In the genomic region with DNA sequence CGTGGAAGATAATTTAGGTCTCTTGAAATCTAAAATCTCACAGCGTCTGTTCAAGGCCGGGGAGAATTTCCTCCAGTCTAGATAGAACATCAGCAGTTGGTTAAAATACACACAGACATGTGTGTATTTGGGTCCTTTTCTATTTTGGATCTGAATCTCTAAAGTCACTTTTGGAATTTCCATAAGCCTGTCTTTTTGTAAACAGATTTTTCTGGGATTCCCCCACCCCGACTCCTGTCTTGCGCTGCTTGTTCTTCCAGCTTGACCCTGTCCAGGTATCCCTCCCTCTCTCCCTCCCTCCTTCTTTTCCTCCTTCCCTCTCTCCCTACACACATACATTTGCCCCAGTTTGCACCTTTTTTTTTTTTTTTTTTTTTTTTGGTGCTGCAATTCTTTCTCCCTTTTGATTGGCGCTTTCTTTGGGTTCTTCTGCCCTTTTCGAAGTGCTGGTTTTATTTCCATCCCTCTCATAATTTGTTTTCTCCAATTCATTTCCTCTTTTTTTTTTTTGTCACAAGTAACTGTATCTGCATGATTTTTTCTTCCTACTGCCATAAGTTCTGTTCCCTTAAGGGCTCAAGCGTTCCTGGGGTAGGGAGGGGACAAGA, we compare ENCODE assay signal across 8 cellular contexts.
A peak's percentile ranks its signal among the peaks of the same experiment; 100 is the strongest.
DNase-seq lines count a peak whose midpoint lies in the region; TF ChIP-seq lines count a peak whose summit lies in the region.

No MANE protein-coding gene starts in this region.

- TF ChIP-seq CTCF in VCaP (conservative IDR thresholded peaks at IDR 0.05) (no peak), right atrium auricular region (IDR thresholded peaks at IDR 0.05) (no peak), smooth muscle cell (IDR thresholded peaks at IDR 0.05; ENCODE audit: borderline replicate concordance, insufficient read depth, poor library complexity, severe bottlenecking) (no peak)

- H3K4me3 ChIP-seq in right atrium auricular region (peak overlapping the region; percentile 42 to 77), smooth muscle cell (peak overlapping the region; percentile 68)

- H3K4me2 ChIP-seq in smooth muscle cell = peak overlapping the region; percentile 87

- H2AFZ ChIP-seq in smooth muscle cell (ENCODE audit: low read depth) = peak overlapping the region; percentile 86

- H3K27ac ChIP-seq in VCaP (peak overlapping the region; percentile 85), right atrium auricular region (peak overlapping the region; percentile 96 to 98), smooth muscle cell (ENCODE audit: low read depth) (peak overlapping the region; percentile 94)

- H3K36me3 ChIP-seq in right atrium auricular region (no peaks in the 10 kb centered on the region), smooth muscle cell (ENCODE audit: low read depth) (no peaks in the 10 kb centered on the region)

- H3K4me1 ChIP-seq in right atrium auricular region (peaks cover 0 to 26% of the 10 kb centered on the region in 2 donors), smooth muscle cell (ENCODE audit: low read depth) (peaks cover 23% of the 10 kb centered on the region)

- no peaks in the 10 kb centered on the region for H3K36me3 Mint-ChIP-seq in T-helper 2 cell treated with Interferon-gamma antibody and Interleukin-4, amounts not matched to agents 5 μg/mL and 100 μg/mL, for 36 hours (ENCODE audit: low read depth)

- H3F3A ChIP-seq in smooth muscle cell (ENCODE audit: low read depth) = no peaks in the 10 kb centered on the region

- H4K20me1 ChIP-seq in smooth muscle cell (ENCODE audit: low read depth) = no peaks in the 10 kb centered on the region

- H3K27me3 ChIP-seq in right atrium auricular region = no peaks in the 10 kb centered on the region
- no peaks in the 10 kb centered on the region for H3K27me3 ChIP-seq in smooth muscle cell (ENCODE audit: low read depth)

- DNase-seq in T-helper 2 cell treated with Interferon-gamma antibody and Interleukin-4, amounts not matched to agents 5 μg/mL and 100 μg/mL, for 36 hours (ENCODE audit: low spot score) = no peak
- DNase-seq in T-helper 2 cell (no peak), right atrium auricular region (ENCODE audit: low spot score) (no peak), smooth muscle cell (lab: John Stamatoyannopoulos, UW; ENCODE audit: unreplicated experiment) (no peak), HuH-7.5 (ENCODE audit: low spot score) (no peak)
- DNase-seq in stimulated activated CD4-positive, alpha-beta T cell treated with anti-CD3 and anti-CD28 coated beads, Interleukin-2, amount 100 ng/mL, for 24 hours = no peak
- no peak for DNase-seq in NK-92 treated with Interleukin-12 subunit alpha and Interleukin-12 subunit beta, amount 100 ng/mL, for 24 hours (lab: John Stamatoyannopoulos, UW)

- H3K9me3 ChIP-seq in right atrium auricular region (no peaks in the 10 kb centered on the region), smooth muscle cell (replicated peaks; ENCODE audit: low read depth) (no peaks in the 10 kb centered on the region)

- 27% methylated on average over 8 of the region's 8 CpGs for WGBS in smooth muscle cell (ENCODE audit: low lambda C conversion rate)

- peaks cover 11% of the 10 kb centered on the region for H3K27me3 Mint-ChIP-seq in T-helper 2 cell treated with Interferon-gamma antibody and Interleukin-4, amounts not matched to agents 5 μg/mL and 100 μg/mL, for 36 hours (ENCODE audit: low read depth)

- H3K4me3 Mint-ChIP-seq in T-helper 2 cell treated with Interferon-gamma antibody and Interleukin-4, amounts not matched to agents 5 μg/mL and 100 μg/mL, for 36 hours = peak overlapping the region; percentile 93

- H3K4me1 Mint-ChIP-seq in T-helper 2 cell treated with Interferon-gamma antibody and Interleukin-4, amounts not matched to agents 5 μg/mL and 100 μg/mL, for 36 hours (ENCODE audit: low read depth) = peaks cover 39% of the 10 kb centered on the region

- H3K9me3 Mint-ChIP-seq in T-helper 2 cell treated with Interferon-gamma antibody and Interleukin-4, amounts not matched to agents 5 μg/mL and 100 μg/mL, for 36 hours = peaks cover 5% of the 10 kb centered on the region

- no peaks in the 10 kb centered on the region for H3K79me2 ChIP-seq in smooth muscle cell (ENCODE audit: low read depth)

- peak overlapping the region; percentile 94 for H3K9ac ChIP-seq in smooth muscle cell (ENCODE audit: low read depth)

- peak overlapping the region; percentile 83 for H3K27ac Mint-ChIP-seq in T-helper 2 cell treated with Interferon-gamma antibody and Interleukin-4, amounts not matched to agents 5 μg/mL and 100 μg/mL, for 36 hours
